ENCODE assay signal across 4 cellular contexts in genomic region chr14:94264195-94264594, GRCh38. TPM values are rescaled to one million over a fixed set of nuclear protein-coding genes. Genes with fewer than 3 reads are reported as not detected.
"Had no signal": no experiment of that assay in that cellular context is flagged by ENCODE, and none has a peak within 500 bp of the region (broad histone marks: within the 10 kb centered on the region; RNA-seq: fewer than 3 reads in every experiment).

No MANE protein-coding gene starts in this region.

RNA-seq across cellular contexts. Expression of gene SERPINA10, which starts 28.9 kb away (rescaled TPM):
- total RNA-seq: OCI-LY7, PC-3, SK-MEL-5 had no signal
- polyA plus RNA-seq: SK-N-SH had no signal

RNA-seq across cellular contexts. Expression of gene SERPINA6, which starts 58.9 kb away (rescaled TPM):
- total RNA-seq: OCI-LY7, PC-3, SK-MEL-5 had no signal
